8 cellular contexts compared by ENCODE assay signal in the genomic region with DNA sequence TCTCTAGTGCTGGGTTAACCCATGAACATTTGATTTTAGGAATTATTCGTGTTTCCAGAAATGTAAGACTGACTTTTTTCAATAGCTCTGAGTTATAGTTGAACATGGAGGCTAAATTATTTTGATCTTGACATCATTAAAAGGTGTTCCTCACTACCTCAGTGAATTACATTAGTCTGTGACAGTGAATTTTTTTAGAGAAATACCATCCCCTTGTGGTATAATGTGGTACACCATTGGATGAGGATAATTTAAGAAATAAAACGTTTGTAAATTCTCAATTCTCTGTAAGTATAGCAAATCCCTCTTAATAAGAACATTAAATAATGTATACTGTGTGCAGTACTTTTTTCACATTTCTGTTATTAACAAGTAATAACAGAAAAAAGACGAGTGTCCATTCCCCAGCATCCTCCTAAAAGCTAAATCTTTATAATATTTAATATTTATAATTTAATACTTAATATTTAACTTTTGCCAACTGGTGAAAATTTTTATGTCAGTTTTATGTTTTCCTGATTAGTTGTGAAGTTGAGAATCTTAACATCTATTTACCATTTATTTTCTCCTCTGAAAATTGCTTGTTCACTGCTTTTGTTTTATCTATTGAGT.
DNase-seq lines count a peak whose midpoint lies in the region; ATAC-seq, FAIRE-seq and TF ChIP-seq lines count a peak whose summit lies in the region.

No MANE protein-coding gene starts in this region.

- H2AFZ ChIP-seq in SU-DHL-6 (ENCODE audit: low read depth, low read length, severe bottlenecking) = no peak overlapping the region

- H3K4me3 ChIP-seq in HFF-Myc (replicated peaks; ENCODE audit: low read depth, low read length) (no peak overlapping the region), SU-DHL-6 (ENCODE audit: insufficient read depth, low read length, poor library complexity, severe bottlenecking) (no peak overlapping the region)

- CTCF ChIA-PET in Calu3 (lab: Charles Lee) = no interaction called here

- no peaks in the 10 kb centered on the region for H3K27me3 ChIP-seq in SU-DHL-6 (ENCODE audit: low read length)

- no peak overlapping the region for H3K9ac ChIP-seq in SU-DHL-6 (ENCODE audit: low read length)

- intact Hi-C loops in Calu3 (cut with micrococcal nuclease; ENCODE audit: unreplicated experiment) = loop anchor here (1.0 kb wide), 1 partner anchor 234 kb away; no protein-coding TSS in a partner anchor

- POLR2A ChIA-PET in naive thymus-derived CD8-positive, alpha-beta T cell (lab: Charles Lee) = no interaction called here

- peak; percentile 72 for FAIRE-seq in islet of Langerhans (lab: Jason Lieb, UNC)

- peak; percentile 71 for TF ChIP-seq CTCF in Calu3 (IDR thresholded peaks at IDR 0.05; ENCODE audit: unreplicated experiment)
- peak; percentile 62 for TF ChIP-seq CTCF in HFF-Myc (IDR thresholded peaks at IDR 0.05; ENCODE audit: low read depth, low read length, missing control alignments)
- peak; percentile 41 for TF ChIP-seq CTCF in SU-DHL-6 (IDR thresholded peaks at IDR 0.05; ENCODE audit: insufficient read depth, low read length, poor library complexity, severe bottlenecking)

- H3K4me1 Mint-ChIP-seq in Calu3 (ENCODE audit: low read depth, unreplicated experiment) = no peaks in the 10 kb centered on the region
- H3K4me1 Mint-ChIP-seq in naive thymus-derived CD8-positive, alpha-beta T cell = no peaks in the 10 kb centered on the region
- H3K4me1 Mint-ChIP-seq in activated T-cell treated with anti-CD3 and anti-CD28 coated beads, Interleukin-2, amount 50 U/mL, for 24 hours (ENCODE audit: low read depth) = no peaks in the 10 kb centered on the region

- H4K20me1 ChIP-seq in SU-DHL-6 (ENCODE audit: low read depth, low read length) = no peaks in the 10 kb centered on the region

- H3K27ac ChIP-seq in SU-DHL-6 (ENCODE audit: low read depth, low read length) = no peak overlapping the region

- peaks cover 9% of the 10 kb centered on the region; the same call in 1 of the 2 replicates for H3K9me3 ChIP-seq in SU-DHL-6 (ENCODE audit: insufficient read depth, low read length)

- no peaks in the 10 kb centered on the region for H3K36me3 ChIP-seq in SU-DHL-6 (ENCODE audit: low read length)

- no peaks in the 10 kb centered on the region for H3K9me2 ChIP-seq in SU-DHL-6 (replicated peaks; ENCODE audit: insufficient read depth, low read length)

- H3K27ac Mint-ChIP-seq in Calu3 (ENCODE audit: unreplicated experiment) = no peak overlapping the region
- no peak overlapping the region for H3K27ac Mint-ChIP-seq in naive thymus-derived CD8-positive, alpha-beta T cell
- no peak overlapping the region for H3K27ac Mint-ChIP-seq in activated T-cell treated with anti-CD3 and anti-CD28 coated beads, Interleukin-2, amount 50 U/mL, for 24 hours

- no peaks in the 10 kb centered on the region for H3K27me3 Mint-ChIP-seq in Calu3 (ENCODE audit: unreplicated experiment)
- peaks cover 0 to 18% (median 9%) of the 10 kb centered on the region in 5 donors for H3K27me3 Mint-ChIP-seq in naive thymus-derived CD8-positive, alpha-beta T cell
- peaks cover 4% of the 10 kb centered on the region for H3K27me3 Mint-ChIP-seq in activated T-cell treated with anti-CD3 and anti-CD28 coated beads, Interleukin-2, amount 50 U/mL, for 24 hours

- H3K4me3 Mint-ChIP-seq in Calu3 (ENCODE audit: low read depth, unreplicated experiment) = no peak overlapping the region
- H3K4me3 Mint-ChIP-seq in naive thymus-derived CD8-positive, alpha-beta T cell = no peak overlapping the region
- no peak overlapping the region for H3K4me3 Mint-ChIP-seq in activated T-cell treated with anti-CD3 and anti-CD28 coated beads, Interleukin-2, amount 50 U/mL, for 24 hours

- DNase-seq in Calu3 = no peak
- DNase-seq in HFF-Myc (ENCODE audit: extremely low read depth, low read depth) = no peak
- DNase-seq in naive thymus-derived CD8-positive, alpha-beta T cell = no peak
- no peak for DNase-seq in activated T-cell treated with anti-CD3 and anti-CD28 coated beads, Interleukin-2, amount 50 U/mL, for 24 hours
- no peak for DNase-seq in HPDE6-E6E7 (ENCODE audit: extremely low spot score)

- H3K79me2 ChIP-seq in SU-DHL-6 (ENCODE audit: insufficient read depth, low read length) = no peaks in the 10 kb centered on the region

- H3K9me3 Mint-ChIP-seq in Calu3 (ENCODE audit: low read depth, unreplicated experiment) = peaks cover 12% of the 10 kb centered on the region
- peaks cover 4 to 25% (median 14%) of the 10 kb centered on the region in 9 donors for H3K9me3 Mint-ChIP-seq in naive thymus-derived CD8-positive, alpha-beta T cell
- peaks cover 12% of the 10 kb centered on the region for H3K9me3 Mint-ChIP-seq in activated T-cell treated with anti-CD3 and anti-CD28 coated beads, Interleukin-2, amount 50 U/mL, for 24 hours

- no peak for ATAC-seq in HG03439 (IDR thresholded peaks at IDR 0.05; ENCODE audit: unreplicated experiment)
- ATAC-seq in naive thymus-derived CD8-positive, alpha-beta T cell = no peak

- H3F3A ChIP-seq in SU-DHL-6 (ENCODE audit: insufficient read depth) = no peaks in the 10 kb centered on the region

- H3K36me3 Mint-ChIP-seq in Calu3 (ENCODE audit: insufficient read depth, unreplicated experiment) = no peaks in the 10 kb centered on the region
- H3K36me3 Mint-ChIP-seq in naive thymus-derived CD8-positive, alpha-beta T cell = peaks cover 0 to 18% (median 3%) of the 10 kb centered on the region in 3 donors
- no peaks in the 10 kb centered on the region for H3K36me3 Mint-ChIP-seq in activated T-cell treated with anti-CD3 and anti-CD28 coated beads, Interleukin-2, amount 50 U/mL, for 24 hours (ENCODE audit: low read depth)

- no TSS peak for BruUV-seq in Calu3 (replicated peaks; lab: Mats Ljungman, UMichigan)

- no peak overlapping the region for H3K4me2 ChIP-seq in SU-DHL-6 (ENCODE audit: low read depth, low read length, poor library complexity, severe bottlenecking)
